ENCODE assay signal across 8 cellular contexts in genomic region chr16:56576585-56577299, GRCh38. TPM values are rescaled to one million over a fixed set of nuclear protein-coding genes. Genes with fewer than 3 reads are reported as not detected.
DNase-seq lines count a peak whose midpoint lies in the region; ATAC-seq and TF ChIP-seq lines count a peak whose summit lies in the region.

No MANE protein-coding gene starts in this region.

- H3K4me1 ChIP-seq in breast epithelium, result no peaks in the 10 kb centered on the region

- H3K27ac ChIP-seq in breast epithelium, result peak overlapping the region in 1 of 2 donors; percentile 68

- no peaks in the 10 kb centered on the region for H3K9me3 ChIP-seq in breast epithelium

- intact Hi-C loops in breast epithelium (cut with DNase I; ENCODE audit: low total_unique reads), result no loop called here

- TF ChIP-seq CTCF in NB4 (IDR thresholded peaks at IDR 0.05; ENCODE audit: low read depth, low read length) (peak; percentile 83), WI38 (IDR thresholded peaks at IDR 0.05; ENCODE audit: low read depth, low read length) (peak; percentile 86), breast epithelium (IDR thresholded peaks at IDR 0.05) (peak; percentile 68 to 95 (median 91))

- TF ChIP-seq POLR2A in NB4 (IDR thresholded peaks at IDR 0.05; ENCODE audit: extremely low read depth, insufficient read length) (no peak), breast epithelium (IDR thresholded peaks at IDR 0.05) (no peak)

- peak; percentile 74 for DNase-seq in EL
- peak; percentile 87 for DNase-seq in H7
- peak; percentile 82 for DNase-seq in NB4 (ENCODE audit: low read depth)
- DNase-seq in breast epithelium (ENCODE audit: low spot score in 2 of 2), result peak; percentile 88 to 91
- peak; percentile 25 for DNase-seq in kidney glomerular epithelial cell (lab: John Stamatoyannopoulos, UW)
- DNase-seq in stimulated activated CD4-positive, alpha-beta T cell treated with anti-CD3 and anti-CD28 coated beads, Interleukin-4, amount 100 ng/mL, for 24 hours, result peak; percentile 91

- ATAC-seq in HG03469 (IDR thresholded peaks at IDR 0.05; ENCODE audit: unreplicated experiment), result no peak

- H3K27me3 ChIP-seq in H7 (ENCODE audit: control insufficient read depth, insufficient read depth, low read length) (no peaks in the 10 kb centered on the region), breast epithelium (no peaks in the 10 kb centered on the region)

- H3K36me3 ChIP-seq in H7 (replicated peaks; ENCODE audit: control insufficient read depth, insufficient read depth, low read length), result no peaks in the 10 kb centered on the region
- H3K36me3 ChIP-seq in breast epithelium, result no peaks in the 10 kb centered on the region

- H3K4me3 ChIP-seq in H7 (ENCODE audit: insufficient read depth, low read depth, low read length), result no peak overlapping the region
- no peak overlapping the region for H3K4me3 ChIP-seq in NB4 (ENCODE audit: low read depth, low read length)
- no peak overlapping the region for H3K4me3 ChIP-seq in WI38 (ENCODE audit: low read depth, low read length)
- no peak overlapping the region for H3K4me3 ChIP-seq in breast epithelium

RNA-seq across cellular contexts. Expression of gene MT4, which starts 11.9 kb away (rescaled TPM):
- not detected in 2 replicates for total RNA-seq in H7 (2014; rRNA removed; shearing (Covaris generic))
- total RNA-seq in breast epithelium, result not detected

RNA-seq across cellular contexts. Expression of gene MT3, which starts 12.6 kb away (rescaled TPM):
- 0.31 TPM in 1 of 2 replicates, not detected in the other for total RNA-seq in H7 (2014; rRNA removed; shearing (Covaris generic))
- not detected for total RNA-seq in breast epithelium

RNA-seq across cellular contexts. Expression of gene MT2A, which starts 31.6 kb away (rescaled TPM):
- total RNA-seq in H7 (2014; rRNA removed; shearing (Covaris generic)), result 31.9 and 36.9 TPM in 2 replicates
- total RNA-seq in breast epithelium, result 100 to 1,000 TPM; 352 to 543 (median 428) TPM

RNA-seq across cellular contexts. Expression of gene MT1E, which starts 48.8 kb away (rescaled TPM):
- total RNA-seq in H7 (2014; rRNA removed; shearing (Covaris generic)), result 22.3 and 35.8 TPM in 2 replicates
- total RNA-seq in breast epithelium, result 100 to 1,000 TPM; 284 to 698 (median 513) TPM

RNA-seq across cellular contexts. Expression of gene MT1M, which starts 55.7 kb away (rescaled TPM):
- 0.80 and 0.81 TPM in 2 replicates for total RNA-seq in H7 (2014; rRNA removed; shearing (Covaris generic))
- 100 to 1,000 TPM in 1 of 3 donors, 10 to 100 TPM in 2; 42.9 to 120 (median 46.0) TPM for total RNA-seq in breast epithelium

Comparison
In these comparisons a context has a peak if more than half of its experiments do, and no peak if none do; other contexts are left out.
1. DNase-seq: peak in every context shown above with its lines; median percentile 91 in stimulated activated CD4-positive, alpha-beta T cell treated with anti-CD3 and anti-CD28 coated beads, Interleukin-4, amount 100 ng/mL, for 24 hours; 90 in breast epithelium; 87 in H7; 82 in NB4; 74 in EL; 25 in kidney glomerular epithelial cell.